Comparison of ENCODE assay signal across 8 cellular contexts in genomic region chr2:105545731-105546622, GRCh38.
DNase-seq lines count a peak whose midpoint lies in the region; ATAC-seq and TF ChIP-seq lines count a peak whose summit lies in the region.

No MANE protein-coding gene starts in this region.

- no peak for TF ChIP-seq EP300 in sigmoid colon (IDR thresholded peaks at IDR 0.05)

- H3K4me1 ChIP-seq in heart right ventricle (peaks cover 0 to 19% (median 11%) of the 10 kb centered on the region in 9 donors), sigmoid colon (no peaks in the 10 kb centered on the region)

- WGBS in heart right ventricle, 2 donors = 31 to 33% methylated on average over 10 of the region's 10 CpGs
- WGBS in sigmoid colon, 2 donors = 30 to 33% methylated on average over 10 of the region's 10 CpGs

- H3K36me3 Mint-ChIP-seq in activated naive CD4-positive, alpha-beta T cell treated with anti-CD3 and anti-CD28 coated beads, Interleukin-2, amount 50 U/mL, for 24 hours = no peaks in the 10 kb centered on the region

- H3K4me3 ChIP-seq in AG04450 (ENCODE audit: low read depth, low read length) (no peak overlapping the region), MG63 (no peak overlapping the region), heart right ventricle (no peak overlapping the region), sigmoid colon (no peak overlapping the region)

- H3K27me3 ChIP-seq in AG04450 (ENCODE audit: control insufficient read depth, insufficient read depth, low read length) (peaks cover 6% of the 10 kb centered on the region), MG63 (no peaks in the 10 kb centered on the region; the same call in 1 of the 2 replicates), heart right ventricle (peaks cover 0 to 5% (median 0%) of the 10 kb centered on the region in 7 donors), sigmoid colon (peaks cover 0 to 8% (median 0%) of the 10 kb centered on the region in 3 donors)

- no peaks in the 10 kb centered on the region for H3K9me3 Mint-ChIP-seq in activated naive CD4-positive, alpha-beta T cell treated with anti-CD3 and anti-CD28 coated beads, Interleukin-2, amount 50 U/mL, for 24 hours

- H3K27ac ChIP-seq in AG04450 (ENCODE audit: low read depth, low read length) = no peak overlapping the region
- no peak overlapping the region for H3K27ac ChIP-seq in heart right ventricle
- H3K27ac ChIP-seq in sigmoid colon = no peak overlapping the region

- TF ChIP-seq CTCF in AG04450 (IDR thresholded peaks at IDR 0.05; ENCODE audit: low read depth, low read length) (peak; percentile 94), heart right ventricle (IDR thresholded peaks at IDR 0.05) (peak; percentile 68 to 92 (median 83)), sigmoid colon (IDR thresholded peaks at IDR 0.05) (peak; percentile 22 to 69 (median 60))

- POLR2A ChIA-PET in AG04450 (lab: Yijun Ruan, JAX) = no interaction called here

- peak; percentile 29 for DNase-seq in AG04450 (ENCODE audit: low read depth, low spot score)
- peak; percentile 50 for DNase-seq in MG63
- peak; percentile 59 to 74 for DNase-seq in heart right ventricle
- no peak for DNase-seq in sigmoid colon

- no peaks in the 10 kb centered on the region for H3K36me3 ChIP-seq in MG63
- no peaks in the 10 kb centered on the region for H3K36me3 ChIP-seq in heart right ventricle
- no peaks in the 10 kb centered on the region for H3K36me3 ChIP-seq in sigmoid colon

- intact Hi-C loops in heart right ventricle (cut with DNase I) = loop anchor here in 2 of 10 donors (1.0 to 10.0 kb wide), 2 partner anchors 201 to 202 kb away; no protein-coding TSS in a partner anchor
- intact Hi-C loops in sigmoid colon (cut with DNase I) = no loop called here

- CTCF ChIA-PET in AG04450 (lab: Charles Lee) = interaction anchor here (0.6 to 1.6 kb wide), 9 partner anchors 11 to 311 kb away, joined by 3 to 25 read pairs (median 3); no protein-coding TSS in a partner anchor

- H3K27ac Mint-ChIP-seq in activated naive CD4-positive, alpha-beta T cell treated with anti-CD3 and anti-CD28 coated beads, Interleukin-2, amount 50 U/mL, for 24 hours = peak overlapping the region; percentile 8

- peak; percentile 76 for ATAC-seq in GM18867 (IDR thresholded peaks at IDR 0.05; ENCODE audit: unreplicated experiment)
- ATAC-seq in SK-N-SH treated with all-trans-retinoic acid at 6 μM for 48 hours = peak; percentile 93
- peak in 7 of 8 donors; percentile 51 to 78 (median 71) for ATAC-seq in heart right ventricle
- ATAC-seq in HG03571 (IDR thresholded peaks at IDR 0.05; ENCODE audit: unreplicated experiment) = no peak

- H3K4me3 Mint-ChIP-seq in activated naive CD4-positive, alpha-beta T cell treated with anti-CD3 and anti-CD28 coated beads, Interleukin-2, amount 50 U/mL, for 24 hours = peak overlapping the region; percentile 0

- H3K9me3 ChIP-seq in AG04450 (ENCODE audit: control insufficient read depth, insufficient read depth, low read length) (no peaks in the 10 kb centered on the region), MG63 (no peaks in the 10 kb centered on the region), heart right ventricle (no peaks in the 10 kb centered on the region), sigmoid colon (no peaks in the 10 kb centered on the region)

- peaks cover 12% of the 10 kb centered on the region for H3K4me1 Mint-ChIP-seq in activated naive CD4-positive, alpha-beta T cell treated with anti-CD3 and anti-CD28 coated beads, Interleukin-2, amount 50 U/mL, for 24 hours

- H3K27me3 Mint-ChIP-seq in activated naive CD4-positive, alpha-beta T cell treated with anti-CD3 and anti-CD28 coated beads, Interleukin-2, amount 50 U/mL, for 24 hours = no peaks in the 10 kb centered on the region

- TF ChIP-seq POLR2A in sigmoid colon (IDR thresholded peaks at IDR 0.05) = no peak

TF ChIP-seq in SK-N-SH treated with all-trans-retinoic acid at 6 μM for 48 hours, 23 proteins besides CTCF, POLR2A, EP300 and RAD21:
- TF ChIP-seq ZC3H10 (CRISPR knock-in tag; IDR thresholded peaks at IDR 0.05) (no peak), POU6F1 (CRISPR knock-in tag; IDR thresholded peaks at IDR 0.05; ENCODE audit: borderline replicate concordance, low read depth) (no peak), ZFP30 (CRISPR knock-in tag; IDR thresholded peaks at IDR 0.05) (no peak), BACH2 (CRISPR knock-in tag; IDR thresholded peaks at IDR 0.05; ENCODE audit: borderline replicate concordance) (no peak), ZNF565 (CRISPR knock-in tag; conservative IDR thresholded peaks at IDR 0.05; ENCODE audit: low read depth) (no peak), ZFP3 (CRISPR knock-in tag; IDR thresholded peaks at IDR 0.05) (no peak), CSDC2 (CRISPR knock-in tag; IDR thresholded peaks at IDR 0.05) (no peak), ESRRG (CRISPR knock-in tag; IDR thresholded peaks at IDR 0.05) (no peak)
